Comparison of ENCODE assay signal across 26 cellular contexts in the genomic region with DNA sequence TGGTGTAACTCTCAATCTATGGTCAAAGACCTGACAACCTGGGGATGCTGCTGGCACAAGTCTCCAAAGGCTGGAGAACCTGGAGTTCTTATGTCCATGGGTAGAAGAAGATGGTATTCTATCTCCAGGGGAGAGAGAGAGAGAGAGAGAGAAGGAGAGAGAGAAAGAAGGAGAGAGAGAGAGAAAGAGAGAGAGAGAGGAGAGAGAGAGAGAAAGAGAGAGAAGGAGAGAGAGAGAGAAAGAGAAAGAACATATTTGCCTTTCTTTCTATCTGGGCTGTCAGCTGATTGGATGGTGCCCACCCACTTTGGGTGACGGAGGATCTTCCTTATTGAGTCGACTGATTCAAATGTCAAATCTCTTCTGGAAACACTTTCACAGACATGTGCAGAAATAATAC.
"Had no signal": no experiment of that assay in that cellular context is flagged by ENCODE, and none has a peak within 500 bp of the region (broad histone marks: within the 10 kb centered on the region; RNA-seq: fewer than 3 reads in every experiment).

No MANE protein-coding gene starts in this region.

- ATAC-seq: effector memory CD8-positive, alpha-beta T cell; esophagus mucosa; gastrocnemius medialis; heart right ventricle; left colon; left lung; left ventricle myocardium superior; lower lobe of right lung had no signal

- H3K27me3 ChIP-seq: colonic mucosa, esophagus squamous epithelium, gastrocnemius medialis, heart right ventricle, left lung had no signal

- H3K4me1 Mint-ChIP-seq: endodermal cell had no signal

- DNase-seq: colonic mucosa; cortex of kidney; effector CD8-positive, alpha-beta T cell; effector memory CD8-positive, alpha-beta T cell; endodermal cell; erythroblast; esophagus squamous epithelium; foreskin melanocyte; gastrocnemius medialis; glutamatergic neuron; head of caudate nucleus; heart right ventricle; hippocampal formation; islet precursor cell; kidney; kidney glomerular epithelial cell; left colon; left lung; left ventricle myocardium superior; lower lobe of right lung; mesenchymal stem cell; mucosa of descending colon had no signal

- H3K36me3 Mint-ChIP-seq: mesothelial cell of epicardium had no signal

- H3K27me3 Mint-ChIP-seq: dendritic cell treated with granulocyte-macrophage colony-stimulating factor and Interleukin-4, amounts not matched to agents 40 ng/mL and 50 ng/mL, for 4 days; effector memory CD8-positive, alpha-beta T cell had no signal

- H3K4me3 ChIP-seq: colonic mucosa, esophagus squamous epithelium, gastrocnemius medialis, heart right ventricle, left lung, lower lobe of right lung, mucosa of descending colon had no signal

- H3K9me3 ChIP-seq: colonic mucosa, esophagus squamous epithelium, gastrocnemius medialis, lower lobe of right lung, mucosa of descending colon had no signal

- H3K27ac ChIP-seq: colonic mucosa, epithelial cell of prostate, esophagus squamous epithelium, heart right ventricle, left lung, lower lobe of right lung had no signal

- H3K4me1 ChIP-seq: colonic mucosa, left lung, lower lobe of right lung had no signal

- H3K36me3 ChIP-seq: colonic mucosa, esophagus squamous epithelium, gastrocnemius medialis, heart right ventricle, left lung, lower lobe of right lung had no signal

- H3K4me3 Mint-ChIP-seq: dendritic cell treated with granulocyte-macrophage colony-stimulating factor and Interleukin-4, amounts not matched to agents 40 ng/mL and 50 ng/mL, for 4 days; effector memory CD8-positive, alpha-beta T cell; endodermal cell; mesothelial cell of epicardium had no signal

- H3K27ac Mint-ChIP-seq: dendritic cell treated with granulocyte-macrophage colony-stimulating factor and Interleukin-4, amounts not matched to agents 40 ng/mL and 50 ng/mL, for 4 days; effector memory CD8-positive, alpha-beta T cell; endodermal cell; mesothelial cell of epicardium had no signal
